In the genomic region with DNA sequence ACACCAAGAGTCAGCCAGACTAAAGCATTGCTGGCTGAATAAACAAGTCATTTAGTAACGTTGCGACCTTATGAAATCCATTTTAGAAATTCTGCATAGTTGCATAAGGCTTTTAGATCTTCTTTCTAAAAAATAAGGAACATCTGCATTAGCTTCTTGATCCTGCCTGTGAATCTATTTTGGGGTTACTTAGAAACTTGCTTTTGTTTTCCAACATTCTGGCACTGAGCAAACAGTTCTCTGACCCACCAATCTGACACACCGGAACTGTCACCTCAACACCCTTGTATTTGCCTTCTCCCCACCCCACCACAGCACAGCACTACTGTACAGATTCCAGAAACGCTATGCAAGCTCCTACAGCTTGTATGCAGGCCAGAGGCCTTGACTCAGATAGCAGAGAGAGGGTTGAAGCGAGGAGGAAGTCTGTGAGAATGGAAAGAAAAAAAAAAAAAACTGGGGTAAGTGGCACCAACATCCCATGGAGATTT, we compare ENCODE assay signal across 1 cellular context.
A peak's percentile ranks its signal among the peaks of the same experiment; 100 is the strongest.
TF ChIP-seq lines count a peak whose summit lies in the region.

No MANE protein-coding gene starts in this region.

TF ChIP-seq in K562, 482 proteins besides CTCF, POLR2A, EP300 and RAD21 (continued from another document and continues in another):
- TF ChIP-seq, protein P1, sequence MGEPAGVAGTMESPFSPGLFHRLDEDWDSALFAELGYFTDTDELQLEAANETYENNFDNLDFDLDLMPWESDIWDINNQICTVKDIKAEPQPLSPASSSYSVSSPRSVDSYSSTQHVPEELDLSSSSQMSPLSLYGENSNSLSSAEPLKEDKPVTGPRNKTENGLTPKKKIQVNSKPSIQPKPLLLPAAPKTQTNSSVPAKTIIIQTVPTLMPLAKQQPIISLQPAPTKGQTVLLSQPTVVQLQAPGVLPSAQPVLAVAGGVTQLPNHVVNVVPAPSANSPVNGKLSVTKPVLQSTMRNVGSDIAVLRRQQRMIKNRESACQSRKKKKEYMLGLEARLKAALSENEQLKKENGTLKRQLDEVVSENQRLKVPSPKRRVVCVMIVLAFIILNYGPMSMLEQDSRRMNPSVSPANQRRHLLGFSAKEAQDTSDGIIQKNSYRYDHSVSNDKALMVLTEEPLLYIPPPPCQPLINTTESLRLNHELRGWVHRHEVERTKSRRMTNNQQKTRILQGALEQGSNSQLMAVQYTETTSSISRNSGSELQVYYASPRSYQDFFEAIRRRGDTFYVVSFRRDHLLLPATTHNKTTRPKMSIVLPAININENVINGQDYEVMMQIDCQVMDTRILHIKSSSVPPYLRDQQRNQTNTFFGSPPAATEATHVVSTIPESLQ (CRISPR knock-in tag; IDR thresholded peaks at IDR 0.05), result 0 out of 2 replicates have a peak, but pooled peaks have one; percentile 36
- TF ChIP-seq, protein P2, sequence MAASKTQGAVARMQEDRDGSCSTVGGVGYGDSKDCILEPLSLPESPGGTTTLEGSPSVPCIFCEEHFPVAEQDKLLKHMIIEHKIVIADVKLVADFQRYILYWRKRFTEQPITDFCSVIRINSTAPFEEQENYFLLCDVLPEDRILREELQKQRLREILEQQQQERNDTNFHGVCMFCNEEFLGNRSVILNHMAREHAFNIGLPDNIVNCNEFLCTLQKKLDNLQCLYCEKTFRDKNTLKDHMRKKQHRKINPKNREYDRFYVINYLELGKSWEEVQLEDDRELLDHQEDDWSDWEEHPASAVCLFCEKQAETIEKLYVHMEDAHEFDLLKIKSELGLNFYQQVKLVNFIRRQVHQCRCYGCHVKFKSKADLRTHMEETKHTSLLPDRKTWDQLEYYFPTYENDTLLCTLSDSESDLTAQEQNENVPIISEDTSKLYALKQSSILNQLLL (CRISPR knock-in tag; IDR thresholded peaks at IDR 0.05; ENCODE audit: borderline replicate concordance), result no peak
- TF ChIP-seq RCOR1 (IDR thresholded peaks at IDR 0.05; ENCODE audit: borderline replicate concordance in 1 of 2, low read depth in 2 of 2, low read length in 2 of 2) (peak in 1 of 2 experiments; percentile 69; a peak in 1 of 4 replicates), ZNF184 (CRISPR knock-in tag; IDR thresholded peaks at IDR 0.05) (no peak), CBX8 (IDR thresholded peaks at IDR 0.05; ENCODE audit: borderline replicate concordance, extremely low read depth, low read depth, low read length, poor library complexity, severe bottlenecking) (no peak), ZNF507 (tag; conservative IDR thresholded peaks at IDR 0.05) (no peak), SMARCE1 (IDR thresholded peaks at IDR 0.05) (0 out of 2 replicates have a peak, but pooled peaks have one; percentile 47), MAZ (CRISPR knock-in tag; conservative IDR thresholded peaks at IDR 0.05 in 1 of 2, IDR thresholded peaks at IDR 0.05 in 1 of 2) (peak in 1 of 2 experiments; percentile 55; a peak in 1 of 4 replicates), DNMT1 (IDR thresholded peaks at IDR 0.05) (no peak), TEAD4 (IDR thresholded peaks at IDR 0.05; ENCODE audit: low read length) (peak; percentile 57; the same call in 1 of the 2 replicates), TEAD4 (CRISPR knock-in tag; IDR thresholded peaks at IDR 0.05; ENCODE audit: borderline replicate concordance) (no peak), ETV5 (CRISPR knock-in tag; IDR thresholded peaks at IDR 0.05; ENCODE audit: low read depth) (peak; percentile 91), PCBP1 (IDR thresholded peaks at IDR 0.05; ENCODE audit: low read depth, low read length, poor library complexity, severe bottlenecking) (no peak), CHD4 (IDR thresholded peaks at IDR 0.05; ENCODE audit: insufficient read depth, insufficient replicate concordance, low read depth, low read length, poor library complexity, severe bottlenecking) (no peak), ZC3H11A (IDR thresholded peaks at IDR 0.05; ENCODE audit: low read depth, low read length) (no peak), NFE2L1 (tag; IDR thresholded peaks at IDR 0.05; ENCODE audit: borderline replicate concordance, low read depth) (no peak), EHMT2 (IDR thresholded peaks at IDR 0.05) (peak; percentile 34; the same call in 1 of the 2 replicates), FOS (IDR thresholded peaks at IDR 0.05; ENCODE audit: extremely low read depth, insufficient read length) (no peak), ZNF354B (CRISPR knock-in tag; IDR thresholded peaks at IDR 0.05) (no peak), SMAD4 (CRISPR knock-in tag; conservative IDR thresholded peaks at IDR 0.05) (peak; percentile 52; the same call in 1 of the 2 replicates), HDAC2 (IDR thresholded peaks at IDR 0.05) (0 out of 2 replicates have a peak, but pooled peaks have one; percentile 23), KAT2B (IDR thresholded peaks at IDR 0.05; ENCODE audit: low read depth, low read length) (no peak), NR2F6 (CRISPR knock-in tag; IDR thresholded peaks at IDR 0.05) (no peak), TCF3 (CRISPR knock-in tag; IDR thresholded peaks at IDR 0.05) (peak; percentile 40; the same call in 1 of the 2 replicates), MECOM (CRISPR knock-in tag; IDR thresholded peaks at IDR 0.05) (no peak), XRCC4 (IDR thresholded peaks at IDR 0.05; ENCODE audit: extremely low read depth, insufficient read depth, insufficient read length) (no peak), NCOA1 (IDR thresholded peaks at IDR 0.05; ENCODE audit: low read depth) (no peak), WHSC1 (IDR thresholded peaks at IDR 0.05; ENCODE audit: low read length) (no peak), ZNF140 (CRISPR knock-in tag; IDR thresholded peaks at IDR 0.05) (no peak), TAF9B (IDR thresholded peaks at IDR 0.05; ENCODE audit: partially characterized antibody) (no peak), ZNF384 (IDR thresholded peaks at IDR 0.05; ENCODE audit: low read depth, low read length) (peak; percentile 79), JUND (IDR thresholded peaks at IDR 0.05; ENCODE audit: borderline replicate concordance, low read depth, low read length) (peak; percentile 50; the same call in 1 of the 2 replicates), JUND (tag; IDR thresholded peaks at IDR 0.05; ENCODE audit: borderline replicate concordance, low read depth, low read length) (peak; percentile 70; the same call in 1 of the 3 replicates), MBD2 (IDR thresholded peaks at IDR 0.05; ENCODE audit: borderline replicate concordance, low read depth) (no peak), TRIM28 (IDR thresholded peaks at IDR 0.05) (no peak), RFX7 (CRISPR knock-in tag; IDR thresholded peaks at IDR 0.05) (no peak), LARP7 (IDR thresholded peaks at IDR 0.05) (no peak), CEBPB (tag; IDR thresholded peaks at IDR 0.05) (0 out of 2 replicates have a peak, but pooled peaks have one; percentile 5), ZNF766 (CRISPR knock-in tag; conservative IDR thresholded peaks at IDR 0.05) (no peak), ARID1B (IDR thresholded peaks at IDR 0.05) (peak; percentile 76), MCM3 (IDR thresholded peaks at IDR 0.05) (no peak), SMARCB1 (IDR thresholded peaks at IDR 0.05; ENCODE audit: insufficient read length, low read depth) (no peak)
- TF ChIP-seq, protein P3, sequence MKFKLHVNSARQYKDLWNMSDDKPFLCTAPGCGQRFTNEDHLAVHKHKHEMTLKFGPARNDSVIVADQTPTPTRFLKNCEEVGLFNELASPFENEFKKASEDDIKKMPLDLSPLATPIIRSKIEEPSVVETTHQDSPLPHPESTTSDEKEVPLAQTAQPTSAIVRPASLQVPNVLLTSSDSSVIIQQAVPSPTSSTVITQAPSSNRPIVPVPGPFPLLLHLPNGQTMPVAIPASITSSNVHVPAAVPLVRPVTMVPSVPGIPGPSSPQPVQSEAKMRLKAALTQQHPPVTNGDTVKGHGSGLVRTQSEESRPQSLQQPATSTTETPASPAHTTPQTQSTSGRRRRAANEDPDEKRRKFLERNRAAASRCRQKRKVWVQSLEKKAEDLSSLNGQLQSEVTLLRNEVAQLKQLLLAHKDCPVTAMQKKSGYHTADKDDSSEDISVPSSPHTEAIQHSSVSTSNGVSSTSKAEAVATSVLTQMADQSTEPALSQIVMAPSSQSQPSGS (CRISPR knock-in tag; IDR thresholded peaks at IDR 0.05), result no peak
- TF ChIP-seq, protein P4, sequence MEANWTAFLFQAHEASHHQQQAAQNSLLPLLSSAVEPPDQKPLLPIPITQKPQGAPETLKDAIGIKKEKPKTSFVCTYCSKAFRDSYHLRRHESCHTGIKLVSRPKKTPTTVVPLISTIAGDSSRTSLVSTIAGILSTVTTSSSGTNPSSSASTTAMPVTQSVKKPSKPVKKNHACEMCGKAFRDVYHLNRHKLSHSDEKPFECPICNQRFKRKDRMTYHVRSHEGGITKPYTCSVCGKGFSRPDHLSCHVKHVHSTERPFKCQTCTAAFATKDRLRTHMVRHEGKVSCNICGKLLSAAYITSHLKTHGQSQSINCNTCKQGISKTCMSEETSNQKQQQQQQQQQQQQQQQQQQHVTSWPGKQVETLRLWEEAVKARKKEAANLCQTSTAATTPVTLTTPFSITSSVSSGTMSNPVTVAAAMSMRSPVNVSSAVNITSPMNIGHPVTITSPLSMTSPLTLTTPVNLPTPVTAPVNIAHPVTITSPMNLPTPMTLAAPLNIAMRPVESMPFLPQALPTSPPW (CRISPR knock-in tag; IDR thresholded peaks at IDR 0.05), result 0 out of 2 replicates have a peak, but pooled peaks have one; percentile 20
- TF ChIP-seq, protein P5, sequence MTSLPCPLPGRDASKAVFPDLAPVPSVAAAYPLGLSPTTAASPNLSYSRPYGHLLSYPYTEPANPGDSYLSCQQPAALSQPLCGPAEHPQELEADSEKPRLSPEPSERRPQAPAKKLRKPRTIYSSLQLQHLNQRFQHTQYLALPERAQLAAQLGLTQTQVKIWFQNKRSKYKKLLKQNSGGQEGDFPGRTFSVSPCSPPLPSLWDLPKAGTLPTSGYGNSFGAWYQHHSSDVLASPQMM (CRISPR knock-in tag; IDR thresholded peaks at IDR 0.05), result no peak
- TF ChIP-seq, protein P6, sequence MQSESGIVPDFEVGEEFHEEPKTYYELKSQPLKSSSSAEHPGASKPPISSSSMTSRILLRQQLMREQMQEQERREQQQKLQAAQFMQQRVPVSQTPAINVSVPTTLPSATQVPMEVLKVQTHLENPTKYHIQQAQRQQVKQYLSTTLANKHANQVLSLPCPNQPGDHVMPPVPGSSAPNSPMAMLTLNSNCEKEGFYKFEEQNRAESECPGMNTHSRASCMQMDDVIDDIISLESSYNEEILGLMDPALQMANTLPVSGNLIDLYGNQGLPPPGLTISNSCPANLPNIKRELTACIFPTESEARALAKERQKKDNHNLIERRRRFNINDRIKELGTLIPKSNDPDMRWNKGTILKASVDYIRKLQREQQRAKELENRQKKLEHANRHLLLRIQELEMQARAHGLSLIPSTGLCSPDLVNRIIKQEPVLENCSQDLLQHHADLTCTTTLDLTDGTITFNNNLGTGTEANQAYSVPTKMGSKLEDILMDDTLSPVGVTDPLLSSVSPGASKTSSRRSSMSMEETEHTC (IDR thresholded peaks at IDR 0.05), result no peak
- TF ChIP-seq, protein P7, sequence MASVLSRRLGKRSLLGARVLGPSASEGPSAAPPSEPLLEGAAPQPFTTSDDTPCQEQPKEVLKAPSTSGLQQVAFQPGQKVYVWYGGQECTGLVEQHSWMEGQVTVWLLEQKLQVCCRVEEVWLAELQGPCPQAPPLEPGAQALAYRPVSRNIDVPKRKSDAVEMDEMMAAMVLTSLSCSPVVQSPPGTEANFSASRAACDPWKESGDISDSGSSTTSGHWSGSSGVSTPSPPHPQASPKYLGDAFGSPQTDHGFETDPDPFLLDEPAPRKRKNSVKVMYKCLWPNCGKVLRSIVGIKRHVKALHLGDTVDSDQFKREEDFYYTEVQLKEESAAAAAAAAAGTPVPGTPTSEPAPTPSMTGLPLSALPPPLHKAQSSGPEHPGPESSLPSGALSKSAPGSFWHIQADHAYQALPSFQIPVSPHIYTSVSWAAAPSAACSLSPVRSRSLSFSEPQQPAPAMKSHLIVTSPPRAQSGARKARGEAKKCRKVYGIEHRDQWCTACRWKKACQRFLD (CRISPR knock-in tag; IDR thresholded peaks at IDR 0.05), result peak; percentile 74; the same call in 1 of the 2 replicates
- TF ChIP-seq, protein P8, sequence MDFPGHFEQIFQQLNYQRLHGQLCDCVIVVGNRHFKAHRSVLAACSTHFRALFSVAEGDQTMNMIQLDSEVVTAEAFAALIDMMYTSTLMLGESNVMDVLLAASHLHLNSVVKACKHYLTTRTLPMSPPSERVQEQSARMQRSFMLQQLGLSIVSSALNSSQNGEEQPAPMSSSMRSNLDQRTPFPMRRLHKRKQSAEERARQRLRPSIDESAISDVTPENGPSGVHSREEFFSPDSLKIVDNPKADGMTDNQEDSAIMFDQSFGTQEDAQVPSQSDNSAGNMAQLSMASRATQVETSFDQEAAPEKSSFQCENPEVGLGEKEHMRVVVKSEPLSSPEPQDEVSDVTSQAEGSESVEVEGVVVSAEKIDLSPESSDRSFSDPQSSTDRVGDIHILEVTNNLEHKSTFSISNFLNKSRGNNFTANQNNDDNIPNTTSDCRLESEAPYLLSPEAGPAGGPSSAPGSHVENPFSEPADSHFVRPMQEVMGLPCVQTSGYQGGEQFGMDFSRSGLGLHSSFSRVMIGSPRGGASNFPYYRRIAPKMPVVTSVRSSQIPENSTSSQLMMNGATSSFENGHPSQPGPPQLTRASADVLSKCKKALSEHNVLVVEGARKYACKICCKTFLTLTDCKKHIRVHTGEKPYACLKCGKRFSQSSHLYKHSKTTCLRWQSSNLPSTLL (IDR thresholded peaks at IDR 0.05), result no peak
- TF ChIP-seq, protein P9, sequence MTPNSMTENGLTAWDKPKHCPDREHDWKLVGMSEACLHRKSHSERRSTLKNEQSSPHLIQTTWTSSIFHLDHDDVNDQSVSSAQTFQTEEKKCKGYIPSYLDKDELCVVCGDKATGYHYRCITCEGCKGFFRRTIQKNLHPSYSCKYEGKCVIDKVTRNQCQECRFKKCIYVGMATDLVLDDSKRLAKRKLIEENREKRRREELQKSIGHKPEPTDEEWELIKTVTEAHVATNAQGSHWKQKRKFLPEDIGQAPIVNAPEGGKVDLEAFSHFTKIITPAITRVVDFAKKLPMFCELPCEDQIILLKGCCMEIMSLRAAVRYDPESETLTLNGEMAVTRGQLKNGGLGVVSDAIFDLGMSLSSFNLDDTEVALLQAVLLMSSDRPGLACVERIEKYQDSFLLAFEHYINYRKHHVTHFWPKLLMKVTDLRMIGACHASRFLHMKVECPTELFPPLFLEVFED (CRISPR knock-in tag; conservative IDR thresholded peaks at IDR 0.05), result no peak
- TF ChIP-seq, protein P10, sequence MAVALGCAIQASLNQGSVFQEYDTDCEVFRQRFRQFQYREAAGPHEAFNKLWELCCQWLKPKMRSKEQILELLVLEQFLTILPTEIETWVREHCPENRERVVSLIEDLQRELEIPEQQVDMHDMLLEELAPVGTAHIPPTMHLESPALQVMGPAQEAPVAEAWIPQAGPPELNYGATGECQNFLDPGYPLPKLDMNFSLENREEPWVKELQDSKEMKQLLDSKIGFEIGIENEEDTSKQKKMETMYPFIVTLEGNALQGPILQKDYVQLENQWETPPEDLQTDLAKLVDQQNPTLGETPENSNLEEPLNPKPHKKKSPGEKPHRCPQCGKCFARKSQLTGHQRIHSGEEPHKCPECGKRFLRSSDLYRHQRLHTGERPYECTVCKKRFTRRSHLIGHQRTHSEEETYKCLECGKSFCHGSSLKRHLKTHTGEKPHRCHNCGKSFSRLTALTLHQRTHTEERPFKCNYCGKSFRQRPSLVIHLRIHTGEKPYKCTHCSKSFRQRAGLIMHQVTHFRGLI (CRISPR knock-in tag; IDR thresholded peaks at IDR 0.05), result no peak
- TF ChIP-seq, protein P11, sequence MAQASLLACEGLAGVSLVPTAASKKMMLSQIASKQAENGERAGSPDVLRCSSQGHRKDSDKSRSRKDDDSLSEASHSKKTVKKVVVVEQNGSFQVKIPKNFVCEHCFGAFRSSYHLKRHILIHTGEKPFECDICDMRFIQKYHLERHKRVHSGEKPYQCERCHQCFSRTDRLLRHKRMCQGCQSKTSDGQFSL (CRISPR knock-in tag; IDR thresholded peaks at IDR 0.05), result no peak
- TF ChIP-seq, protein P11 (tag; IDR thresholded peaks at IDR 0.05), result no peak
